8 cellular contexts compared by ENCODE assay signal in the genomic region with DNA sequence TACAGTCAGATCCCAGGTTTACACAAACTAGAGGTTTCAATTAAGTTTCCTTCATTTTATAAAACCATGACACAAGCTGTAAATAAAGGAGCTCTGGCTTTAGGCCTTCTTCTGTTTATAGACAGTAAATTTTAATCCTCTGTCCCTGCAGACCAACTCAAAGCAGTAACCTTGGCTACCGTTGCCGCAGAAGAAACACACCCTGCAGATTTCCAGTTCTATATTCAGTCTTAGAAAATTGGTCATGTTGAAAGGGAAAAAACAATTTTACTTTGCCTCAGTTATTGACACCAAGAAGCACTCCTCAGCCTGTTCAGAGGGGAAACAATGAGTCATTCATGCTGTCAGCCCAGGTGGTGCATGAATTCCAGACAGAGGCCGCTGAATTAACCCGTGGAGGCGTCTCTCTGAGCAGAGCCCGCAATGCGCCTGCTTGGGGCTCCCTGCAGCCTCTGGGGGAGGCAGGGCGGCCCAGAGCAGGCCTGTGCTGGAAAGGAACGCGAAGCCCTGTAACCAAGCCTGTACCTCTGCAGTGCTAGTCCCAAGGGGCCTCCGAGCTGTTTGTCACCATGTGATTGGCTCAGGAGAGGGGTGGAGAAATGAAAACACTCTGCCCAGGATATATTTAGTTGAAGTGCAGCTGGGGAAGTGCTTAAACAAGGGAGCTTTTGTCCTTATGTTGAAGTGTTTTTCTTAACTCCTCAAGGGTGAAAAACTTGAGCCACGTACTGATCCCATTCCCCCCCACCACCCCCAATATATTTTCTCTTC.
DNase-seq lines count a peak whose midpoint lies in the region; ATAC-seq and TF ChIP-seq lines count a peak whose summit lies in the region.

No MANE protein-coding gene starts in this region.

- no peak overlapping the region for H2AK5ac ChIP-seq in IMR-90 (ENCODE audit: low read depth, low read length)

- H3K36me3 ChIP-seq in IMR-90 (ENCODE audit: control insufficient read depth, insufficient read depth, low read length) (no peaks in the 10 kb centered on the region), OCI-LY7 (ENCODE audit: insufficient read depth, low read length) (no peaks in the 10 kb centered on the region), muscle layer of colon (ENCODE audit: insufficient read depth, low read length) (no peaks in the 10 kb centered on the region)

- in situ Hi-C loops in IMR-90 (cut with MboI; ENCODE audit: low sequenced_read_pairs): no loop called here

- H4K91ac ChIP-seq in IMR-90 (ENCODE audit: insufficient read depth, low read depth, low read length): no peak overlapping the region

- ATAC-seq in GM21529 (IDR thresholded peaks at IDR 0.05; ENCODE audit: unreplicated experiment) (peak; percentile 93), IMR-90 (ENCODE audit: low read depth) (peak; percentile 99)

- no peaks in the 10 kb centered on the region for H3K9me3 ChIP-seq in IMR-90 (ENCODE audit: control insufficient read depth, insufficient read depth, low read length)
- H3K9me3 ChIP-seq in OCI-LY7 (ENCODE audit: low read length): no peaks in the 10 kb centered on the region
- no peaks in the 10 kb centered on the region for H3K9me3 ChIP-seq in muscle layer of colon (ENCODE audit: low read length)

- peak overlapping the region; percentile 57; the same call in 1 of the 2 replicates for H3K9ac ChIP-seq in IMR-90 (ENCODE audit: low read depth, low read length)
- no peak overlapping the region for H3K9ac ChIP-seq in muscle layer of colon (ENCODE audit: low read length)

- peak overlapping the region; percentile 6; the same call in 1 of the 2 replicates for H3K23ac ChIP-seq in IMR-90 (ENCODE audit: low read depth, low read length)

- peak overlapping the region; percentile 31; the same call in 1 of the 2 replicates for H3K56ac ChIP-seq in IMR-90 (ENCODE audit: extremely low read depth, insufficient read depth, low read length)

- H3K4me2 ChIP-seq in IMR-90 (ENCODE audit: low read depth, low read length) (peak overlapping the region; percentile 83), OCI-LY7 (ENCODE audit: low read length) (peak overlapping the region; percentile 90)

- BruUV-seq in IMR-90 (replicated peaks; lab: Mats Ljungman, UMichigan) (no TSS peak), OCI-LY7 (replicated peaks; lab: Mats Ljungman, UMichigan) (TSS peak; percentile 97)

- no peak overlapping the region for H2BK15ac ChIP-seq in IMR-90 (ENCODE audit: low read depth, low read length)

- H2BK120ac ChIP-seq in IMR-90 (ENCODE audit: low read depth, low read length): peak overlapping the region; percentile 7; the same call in 1 of the 2 replicates

- H4K5ac ChIP-seq in IMR-90 (ENCODE audit: low read depth, low read length): peak overlapping the region; percentile 19; the same call in 1 of the 2 replicates

- peaks cover 3% of the 10 kb centered on the region for H3K9me1 ChIP-seq in IMR-90 (ENCODE audit: insufficient read depth, low read length)

- 0 out of 2 replicates have a peak overlapping the region, but pooled peaks have one; percentile 2 for H3K14ac ChIP-seq in IMR-90 (replicated peaks; ENCODE audit: low read depth, low read length)

- H2AFZ ChIP-seq in IMR-90 (replicated peaks; ENCODE audit: low read length, poor library complexity) (peak overlapping the region; percentile 54), OCI-LY7 (ENCODE audit: low read length) (no peak overlapping the region)

- H2AK9ac ChIP-seq in IMR-90 (replicated peaks; ENCODE audit: low read depth, low read length, poor library complexity): no peak overlapping the region

- peak; percentile 42; the same call in 1 of the 2 replicates for TF ChIP-seq POLR2A in IMR-90 (IDR thresholded peaks at IDR 0.05; ENCODE audit: low read depth, low read length)

- peak overlapping the region in 1 of 2 experiments; percentile 16; a peak in 3 of 4 replicates for H4K8ac ChIP-seq in IMR-90 (ENCODE audit: low read depth in 2 of 2, low read length in 2 of 2)

- intact Hi-C loops in IMR-90 (cut with micrococcal nuclease) (loop anchor here (1.0 to 2.0 kb wide), 2 partner anchors 15 to 51 kb away; no protein-coding TSS in a partner anchor), OCI-LY7 (cut with micrococcal nuclease; ENCODE audit: unreplicated experiment) (loop anchor here (1.0 kb wide), 4 partner anchors 11 to 73 kb away; no protein-coding TSS in a partner anchor)

- peak overlapping the region; percentile 62; the same call in 1 of the 2 replicates for H3K18ac ChIP-seq in IMR-90 (ENCODE audit: low read depth, low read length)

- H3K79me1 ChIP-seq in IMR-90 (ENCODE audit: low read depth in 1 of 2, low read length in 2 of 2): no peaks in the 10 kb centered on the region; a peak in 1 of 4 replicates

- TF ChIP-seq RAD21 in IMR-90 (IDR thresholded peaks at IDR 0.05; ENCODE audit: low read length): no peak

- WGBS in IMR-90 (ENCODE audit: extremely low coverage in 2 of 2, insufficient read length in 1 of 2), 2 experiments: 0% methylated on average over 1 of the region's 12 CpGs; no CpG with 5 or more reads in 1 of the 2 experiments

- H4K20me1 ChIP-seq in IMR-90 (ENCODE audit: insufficient read depth, low read length): no peaks in the 10 kb centered on the region
- H4K20me1 ChIP-seq in OCI-LY7 (ENCODE audit: insufficient read depth, low read length): no peaks in the 10 kb centered on the region

- H3K4ac ChIP-seq in IMR-90 (ENCODE audit: low read depth, low read length): peak overlapping the region; percentile 80; the same call in 1 of the 2 replicates

- CTCF ChIA-PET in IMR-90 (lab: Yijun Ruan, JAX) (interaction anchor here (0.7 to 1.5 kb wide), 2 partner anchors 63 to 86 kb away, joined by 5 to 7 read pairs; no protein-coding TSS in a partner anchor), OCI-LY7 (lab: Charles Lee; ENCODE audit: unreplicated experiment) (interaction anchor here (0.6 to 2.6 kb wide), 6 partner anchors 10 to 76 kb away, joined by 4 to 11 read pairs (median 5); no protein-coding TSS in a partner anchor)

- H3K4me1 ChIP-seq in IMR-90 (ENCODE audit: control insufficient read depth, insufficient read depth, low read length) (peaks cover 12% of the 10 kb centered on the region), OCI-LY7 (ENCODE audit: insufficient read depth, low read length, poor library complexity, severe bottlenecking) (peaks cover 71% of the 10 kb centered on the region), muscle layer of colon (ENCODE audit: insufficient read depth, low read length) (peaks cover 33% of the 10 kb centered on the region)

- no peaks in the 10 kb centered on the region for H3K9me2 ChIP-seq in OCI-LY7 (ENCODE audit: insufficient read depth, low read length)

- H3K4me3 ChIP-seq in IMR-90 (ENCODE audit: insufficient read depth, low read depth, low read length) (peak overlapping the region; percentile 22; the same call in 1 of the 2 replicates), OCI-LY7 (ENCODE audit: low read depth, low read length, poor library complexity, severe bottlenecking) (peak overlapping the region; percentile 64), muscle layer of colon (ENCODE audit: low read depth in 1 of 2, low read length in 2 of 2) (peak overlapping the region in 1 of 2 donors; percentile 45)

- POLR2A ChIA-PET in IMR-90 (lab: Charles Lee; ENCODE audit: unreplicated experiment) (interaction anchor here (0.6 to 1.5 kb wide), 6 partner anchors 9 to 84 kb away, joined by 3 to 6 read pairs (median 4); no protein-coding TSS in a partner anchor), OCI-LY7 (lab: Charles Lee) (interaction anchor here (0.9 to 7.5 kb wide), 17 partner anchors 8 to 95 kb away, joined by 3 to 205 read pairs (median 5); a partner anchor contains a TSS)

- TF ChIP-seq CTCF in IMR-90 (conservative IDR thresholded peaks at IDR 0.05; ENCODE audit: low read depth, low read length) (no peak), OCI-LY7 (conservative IDR thresholded peaks at IDR 0.05; ENCODE audit: low read length) (no peak)

- H2BK20ac ChIP-seq in IMR-90 (ENCODE audit: low read depth, low read length): no peak overlapping the region

- peak overlapping the region; percentile 91 for H2BK5ac ChIP-seq in IMR-90 (ENCODE audit: low read depth, low read length, poor library complexity, severe bottlenecking)

- H3K27me3 ChIP-seq in IMR-90 (ENCODE audit: control insufficient read depth, insufficient read depth, low read length): no peaks in the 10 kb centered on the region
- H3K27me3 ChIP-seq in muscle layer of colon (ENCODE audit: control insufficient read depth in 1 of 2, insufficient read depth in 2 of 2, low read length in 2 of 2): no peaks in the 10 kb centered on the region

- DNase-seq in DMS 273 treated with DMSO at 0.1 percent for 48 hours (lab: John Stamatoyannopoulos, UW) (peak; percentile 95), IMR-90 (peak; percentile 95), OCI-LY7 (ENCODE audit: low spot score) (peak; percentile 100), activated T-cell treated with anti-CD3 and anti-CD28 coated beads for 4 hours (peak; percentile 76), epithelial cell of prostate (ENCODE audit: low read depth, low spot score) (peak; percentile 87)
- peak; percentile 62 to 73 for DNase-seq in stimulated activated CD8-positive, alpha-beta memory T cell treated with anti-CD3 and anti-CD28 coated beads, Interleukin-7, amount 100 ng/mL, for 1 hour (ENCODE audit: low read depth in 2 of 2)

- H3K79me2 ChIP-seq in OCI-LY7 (ENCODE audit: insufficient read depth, low read depth, low read length): peaks cover 18% of the 10 kb centered on the region; the same call in 1 of the 2 replicates

- peak overlapping the region; percentile 81 for H3K27ac ChIP-seq in IMR-90 (ENCODE audit: insufficient read depth, low read length)
- H3K27ac ChIP-seq in OCI-LY7 (ENCODE audit: low read depth, low read length, poor library complexity, severe bottlenecking): peak overlapping the region; percentile 99
- peak overlapping the region; percentile 81 for H3K27ac ChIP-seq in epithelial cell of prostate
- peak overlapping the region; percentile 95 for H3K27ac ChIP-seq in muscle layer of colon (ENCODE audit: low read depth, low read length)

- dilution Hi-C loops in IMR-90 (cut with HindIII; ENCODE audit: low sequenced_read_pairs, unreplicated experiment): no loop called here

TF ChIP-seq in IMR-90, 13 proteins besides CTCF, POLR2A, EP300 and RAD21 (continues in another document):
- TF ChIP-seq BHLHE40 (IDR thresholded peaks at IDR 0.05; ENCODE audit: low read depth, low read length): peak; percentile 22; the same call in 1 of the 2 replicates
- 0 out of 2 replicates have a peak, but pooled peaks have one; percentile 0 for TF ChIP-seq CEBPB (IDR thresholded peaks at IDR 0.05; ENCODE audit: low read depth, low read length)
- TF ChIP-seq SMC3 (IDR thresholded peaks at IDR 0.05; ENCODE audit: low read depth, low read length): peak; percentile 7; the same call in 1 of the 2 replicates
- TF ChIP-seq, protein P1, sequence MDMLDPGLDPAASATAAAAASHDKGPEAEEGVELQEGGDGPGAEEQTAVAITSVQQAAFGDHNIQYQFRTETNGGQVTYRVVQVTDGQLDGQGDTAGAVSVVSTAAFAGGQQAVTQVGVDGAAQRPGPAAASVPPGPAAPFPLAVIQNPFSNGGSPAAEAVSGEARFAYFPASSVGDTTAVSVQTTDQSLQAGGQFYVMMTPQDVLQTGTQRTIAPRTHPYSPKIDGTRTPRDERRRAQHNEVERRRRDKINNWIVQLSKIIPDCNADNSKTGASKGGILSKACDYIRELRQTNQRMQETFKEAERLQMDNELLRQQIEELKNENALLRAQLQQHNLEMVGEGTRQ (IDR thresholded peaks at IDR 0.05; ENCODE audit: low read depth, low read length): peak; percentile 20; the same call in 1 of the 2 replicates
- peak; percentile 75 for TF ChIP-seq FOS (IDR thresholded peaks at IDR 0.05; ENCODE audit: low read depth, low read length)
